Comparison of ENCODE assay signal across 32 cellular contexts in genomic region chr10:117664288-117664687, GRCh38.
"Had no signal": no experiment of that assay in that cellular context is flagged by ENCODE, and none has a peak within 500 bp of the region (broad histone marks: within the 10 kb centered on the region; RNA-seq: fewer than 3 reads in every experiment).

No MANE protein-coding gene starts in this region.

- FAIRE-seq: endothelial cell of umbilical vein had no signal

- H3K36me3 ChIP-seq: adrenal gland, breast epithelium, cardiac muscle cell, colonic mucosa, esophagus squamous epithelium, gastroesophageal sphincter had no signal

- H3K4me3 Mint-ChIP-seq: activated CD4-positive, alpha-beta memory T cell treated with anti-CD3 and anti-CD28 coated beads, Interleukin-2, amount 10 ng/mL, durations not matched to agents 7 days and 5 days; activated CD4-positive, alpha-beta T cell treated with anti-CD3 and anti-CD28 coated beads, Interleukin-2, amount 10 ng/mL, durations not matched to agents 7 days and 5 days; activated CD8-positive, alpha-beta memory T cell treated with anti-CD3 and anti-CD28 coated beads, Interleukin-2, amount 10 ng/mL, durations not matched to agents 7 days and 5 days; activated naive CD4-positive, alpha-beta T cell treated with anti-CD3 and anti-CD28 coated beads for 36 hours; activated naive CD4-positive, alpha-beta T cell treated with anti-CD3 and anti-CD28 coated beads, Interleukin-2, amount 50 U/mL, for 24 hours; activated naive CD8-positive, alpha-beta T cell treated with anti-CD3 and anti-CD28 coated beads for 36 hours; activated naive CD8-positive, alpha-beta T cell treated with anti-CD3 and anti-CD28 coated beads, Interleukin-2, amount 50 U/mL, for 24 hours; activated T-helper 1 cell treated with anti-CD3 and anti-CD28 coated beads, Interleukin-12 subunit alpha, Interleukin-12 subunit beta, Interleukin-2, Interleukin-4 antibody, amounts not matched to agents 30 ng/mL and 10 ng/mL and 1 ng/mL, durations not matched to agents 14 hours and 24 hours and 36 hours; brain had no signal

- H3K4me1 Mint-ChIP-seq: activated CD4-positive, alpha-beta memory T cell treated with anti-CD3 and anti-CD28 coated beads, Interleukin-2, amount 10 ng/mL, durations not matched to agents 7 days and 5 days; activated CD4-positive, alpha-beta T cell treated with anti-CD3 and anti-CD28 coated beads, Interleukin-2, amount 10 ng/mL, durations not matched to agents 7 days and 5 days; activated CD8-positive, alpha-beta memory T cell treated with anti-CD3 and anti-CD28 coated beads, Interleukin-2, amount 10 ng/mL, durations not matched to agents 7 days and 5 days; activated naive CD4-positive, alpha-beta T cell treated with anti-CD3 and anti-CD28 coated beads, Interleukin-2, amount 50 U/mL, for 24 hours; activated naive CD8-positive, alpha-beta T cell treated with anti-CD3 and anti-CD28 coated beads for 36 hours had no signal

- H3K27me3 ChIP-seq: adrenal gland, breast epithelium, cardiac muscle cell, colonic mucosa, esophagus squamous epithelium, gastroesophageal sphincter had no signal

- H3K9me3 Mint-ChIP-seq: activated CD4-positive, alpha-beta memory T cell treated with anti-CD3 and anti-CD28 coated beads, Interleukin-2, amount 10 ng/mL, durations not matched to agents 7 days and 5 days; activated CD4-positive, alpha-beta T cell treated with anti-CD3 and anti-CD28 coated beads, Interleukin-2, amount 10 ng/mL, durations not matched to agents 7 days and 5 days; activated naive CD4-positive, alpha-beta T cell treated with anti-CD3 and anti-CD28 coated beads for 36 hours; activated naive CD4-positive, alpha-beta T cell treated with anti-CD3 and anti-CD28 coated beads, Interleukin-2, amount 50 U/mL, for 24 hours; activated naive CD8-positive, alpha-beta T cell treated with anti-CD3 and anti-CD28 coated beads, Interleukin-2, amount 50 U/mL, for 24 hours; activated T-helper 1 cell treated with anti-CD3 and anti-CD28 coated beads, Interleukin-12 subunit alpha, Interleukin-12 subunit beta, Interleukin-2, Interleukin-4 antibody, amounts not matched to agents 30 ng/mL and 10 ng/mL and 1 ng/mL, durations not matched to agents 14 hours and 24 hours and 36 hours; activated T-helper 2 cell treated with anti-CD3 and anti-CD28 coated beads, Interferon-gamma antibody, Interleukin-2, Interleukin-4, amounts not matched to agents 10 μg/mL and 5 μg/mL and 100 μg/mL, durations not matched to agents 14 hours and 24 hours and 36 hours had no signal

- H3K27me3 Mint-ChIP-seq: activated naive CD4-positive, alpha-beta T cell treated with anti-CD3 and anti-CD28 coated beads, Interleukin-2, amount 50 U/mL, for 24 hours had no signal

- ATAC-seq: gastroesophageal sphincter had no signal

- H3K36me3 Mint-ChIP-seq: activated CD8-positive, alpha-beta memory T cell treated with anti-CD3 and anti-CD28 coated beads, Interleukin-2, amount 10 ng/mL, durations not matched to agents 7 days and 5 days; activated naive CD4-positive, alpha-beta T cell treated with anti-CD3 and anti-CD28 coated beads, Interleukin-2, amount 50 U/mL, for 24 hours; activated naive CD8-positive, alpha-beta T cell treated with anti-CD3 and anti-CD28 coated beads for 36 hours; brain had no signal

- H3K4me3 ChIP-seq: adrenal gland, breast epithelium, cardiac muscle cell, colonic mucosa, esophagus squamous epithelium, gastroesophageal sphincter had no signal

- DNase-seq: activated CD4-positive, alpha-beta memory T cell treated with anti-CD3 and anti-CD28 coated beads, Interleukin-2, amount 10 ng/mL, durations not matched to agents 7 days and 5 days; activated CD4-positive, alpha-beta T cell treated with anti-CD3 and anti-CD28 coated beads for 1 hour; activated CD4-positive, alpha-beta T cell treated with anti-CD3 and anti-CD28 coated beads for 4 hours; activated CD4-positive, alpha-beta T cell treated with anti-CD3 and anti-CD28 coated beads, Interleukin-2, amount 10 ng/mL, durations not matched to agents 7 days and 5 days; activated CD4-positive, alpha-beta T cell treated with anti-CD3 and anti-CD28 coated beads, Interleukin-2, amount 50 U/mL, for 4 hours; activated CD4-positive, CD25-positive, alpha-beta regulatory T cell; activated CD8-positive, alpha-beta memory T cell treated with anti-CD3 and anti-CD28 coated beads, Interleukin-2, amount 10 ng/mL, durations not matched to agents 7 days and 5 days; activated CD8-positive, alpha-beta memory T cell treated with anti-CD3 and anti-CD28 coated beads, Interleukin-2, amount 50 U/mL, for 4 hours; activated effector memory CD4-positive, alpha-beta T cell treated with anti-CD3 and anti-CD28 coated beads, Interleukin-2, amount 50 U/mL, for 16 hours; activated naive CD8-positive, alpha-beta T cell treated with anti-CD3 and anti-CD28 coated beads for 36 hours; activated naive CD8-positive, alpha-beta T cell treated with anti-CD3 and anti-CD28 coated beads, Interleukin-2, amount 50 U/mL, for 24 hours; activated T-cell treated with anti-CD3 and anti-CD28 coated beads, Interleukin-2, amount 50 U/mL, for 1 hour; activated T-cell treated with anti-CD3 and anti-CD28 coated beads, Interleukin-2, amount 50 U/mL, for 48 hours; amygdala; aorta; central memory CD4-positive, alpha-beta T cell; cerebellar nuclear complex; colonic mucosa; effector CD8-positive, alpha-beta T cell; esophagus squamous epithelium; foreskin melanocyte had no signal

- H3K27ac ChIP-seq: adrenal gland, breast epithelium, cardiac muscle cell, colonic mucosa, epithelial cell of prostate, esophagus squamous epithelium, gastroesophageal sphincter had no signal

- H3K27ac Mint-ChIP-seq: activated CD4-positive, alpha-beta memory T cell treated with anti-CD3 and anti-CD28 coated beads, Interleukin-2, amount 10 ng/mL, durations not matched to agents 7 days and 5 days; activated CD4-positive, alpha-beta T cell treated with anti-CD3 and anti-CD28 coated beads, Interleukin-2, amount 10 ng/mL, durations not matched to agents 7 days and 5 days; activated CD8-positive, alpha-beta memory T cell treated with anti-CD3 and anti-CD28 coated beads, Interleukin-2, amount 10 ng/mL, durations not matched to agents 7 days and 5 days; activated naive CD4-positive, alpha-beta T cell treated with anti-CD3 and anti-CD28 coated beads for 36 hours; activated naive CD4-positive, alpha-beta T cell treated with anti-CD3 and anti-CD28 coated beads, Interleukin-2, amount 50 U/mL, for 24 hours; activated naive CD8-positive, alpha-beta T cell treated with anti-CD3 and anti-CD28 coated beads for 36 hours; activated naive CD8-positive, alpha-beta T cell treated with anti-CD3 and anti-CD28 coated beads, Interleukin-2, amount 50 U/mL, for 24 hours had no signal

- H3K4me1 ChIP-seq: adrenal gland, breast epithelium, colonic mucosa, esophagus squamous epithelium, gastroesophageal sphincter had no signal

- H3K9me3 ChIP-seq: adrenal gland, breast epithelium, colonic mucosa, esophagus squamous epithelium, gastroesophageal sphincter had no signal
